Comparison of ENCODE assay signal across 8 cellular contexts in genomic region chr2:84906108-84906899, GRCh38. TPM values are rescaled to one million over a fixed set of nuclear protein-coding genes. Genes with fewer than 3 reads are reported as not detected.
DNase-seq lines count a peak whose midpoint lies in the region; ATAC-seq and TF ChIP-seq lines count a peak whose summit lies in the region.

No MANE protein-coding gene starts in this region.

- H3K9me3 Mint-ChIP-seq in neural progenitor cell, result peaks cover 8% of the 10 kb centered on the region

- H2AFZ ChIP-seq in neural progenitor cell (replicated peaks), result no peak overlapping the region

- H3K36me3 Mint-ChIP-seq in neural progenitor cell, result peaks cover 20% of the 10 kb centered on the region

- H3K4me3 ChIP-seq in HUES6 (ENCODE audit: low read depth, low read length), result peak overlapping the region; percentile 98
- H3K4me3 ChIP-seq in fibroblast of mammary gland (ENCODE audit: control insufficient read depth, low read depth, low read length), result peak overlapping the region; percentile 80
- H3K4me3 ChIP-seq in neural progenitor cell, result peak overlapping the region; percentile 97

- H3K4me2 ChIP-seq in neural progenitor cell, result peak overlapping the region; percentile 86

- H3K27me3 ChIP-seq in HUES6 (ENCODE audit: control insufficient read depth, insufficient read depth, low read length), result peaks cover 9% of the 10 kb centered on the region; the same call in 1 of the 2 replicates
- peaks cover 11% of the 10 kb centered on the region for H3K27me3 ChIP-seq in neural progenitor cell

- peaks cover 15% of the 10 kb centered on the region for H3K36me3 ChIP-seq in HUES6 (ENCODE audit: control insufficient read depth, insufficient read depth, low read length)
- H3K36me3 ChIP-seq in neural progenitor cell, result no peaks in the 10 kb centered on the region

- H4K20me1 ChIP-seq in neural progenitor cell (ENCODE audit: low read depth), result peaks cover 12% of the 10 kb centered on the region

- H3K4me3 Mint-ChIP-seq in neural progenitor cell, result peak overlapping the region; percentile 95

- H3K4me1 Mint-ChIP-seq in neural progenitor cell, result peaks cover 23% of the 10 kb centered on the region

- H3K4me1 ChIP-seq in HUES6 (ENCODE audit: control insufficient read depth, insufficient read depth, low read length) (peaks cover 11% of the 10 kb centered on the region), neural progenitor cell (peaks cover 5% of the 10 kb centered on the region)

- peaks cover 26% of the 10 kb centered on the region for H3F3A ChIP-seq in neural progenitor cell (ENCODE audit: low read depth)

- H3K9me3 ChIP-seq in HUES6 (ENCODE audit: control insufficient read depth, insufficient read depth, low read depth, low read length) (no peaks in the 10 kb centered on the region; the same call in 1 of the 2 replicates), neural progenitor cell (ENCODE audit: low read depth) (no peaks in the 10 kb centered on the region)

- H3K79me2 ChIP-seq in neural progenitor cell (ENCODE audit: low read depth), result peaks cover 23% of the 10 kb centered on the region

- peaks cover 16% of the 10 kb centered on the region for H3K27me3 Mint-ChIP-seq in neural progenitor cell (ENCODE audit: insufficient read depth, low read depth)

- peak overlapping the region; percentile 99 for H3K9ac ChIP-seq in HUES6 (ENCODE audit: low read length)
- peak overlapping the region; percentile 82 for H3K9ac ChIP-seq in neural progenitor cell

- peak; percentile 17 for DNase-seq in COLO668 (lab: John Stamatoyannopoulos, UW; ENCODE audit: unreplicated experiment)
- peak; percentile 61 for DNase-seq in activated T-cell treated with anti-CD3 and anti-CD28 coated beads for 4 hours
- DNase-seq in fibroblast of mammary gland (ENCODE audit: low read depth), result peak; percentile 2
- DNase-seq in neural progenitor cell (ENCODE audit: low spot score), result peak; percentile 34
- DNase-seq in putamen (ENCODE audit: low spot score), result no peak
- no peak for DNase-seq in NCI-H2196 (lab: John Stamatoyannopoulos, UW; ENCODE audit: unreplicated experiment)

- peak; percentile 23 for ATAC-seq in GM21390 (IDR thresholded peaks at IDR 0.05; ENCODE audit: unreplicated experiment)

- peak overlapping the region; percentile 92; the same call in 1 of the 2 replicates for H3K27ac ChIP-seq in HUES6 (ENCODE audit: low read depth, low read length)
- peak overlapping the region; percentile 84 for H3K27ac ChIP-seq in neural progenitor cell

- peak overlapping the region; percentile 81 for H3K27ac Mint-ChIP-seq in neural progenitor cell

- TF ChIP-seq CTCF in fibroblast of mammary gland (conservative IDR thresholded peaks at IDR 0.05; ENCODE audit: control insufficient read depth, insufficient read depth, low read depth, low read length) (no peak), neural progenitor cell (IDR thresholded peaks at IDR 0.05) (no peak)

RNA-seq across cellular contexts. Expression of gene TMSB10, which starts 0.8 kb away (rescaled TPM):
- 1,687 and 2,248 TPM in 2 replicates for total RNA-seq in neural progenitor cell (ENCODE audit: low replicate concordance)

RNA-seq across cellular contexts. Expression of gene TRABD2A, which starts 25.4 kb away (rescaled TPM):
- total RNA-seq in neural progenitor cell (ENCODE audit: low replicate concordance), result 1.7 and 2.0 TPM in 2 replicates

Comparison
In these comparisons a context has a peak if more than half of its experiments do, and no peak if none do; other contexts are left out.
1. DNase-seq: peak in COLO668 (single experiment), activated T-cell treated with anti-CD3 and anti-CD28 coated beads for 4 hours (single experiment), fibroblast of mammary gland (single experiment) and neural progenitor cell (single experiment); none in putamen (single experiment) and NCI-H2196 (single experiment).
2. Peak in every context shown above with its lines, with median percentiles within 50 percentile points of each other: H3K4me3 ChIP-seq.